In the genomic region with DNA sequence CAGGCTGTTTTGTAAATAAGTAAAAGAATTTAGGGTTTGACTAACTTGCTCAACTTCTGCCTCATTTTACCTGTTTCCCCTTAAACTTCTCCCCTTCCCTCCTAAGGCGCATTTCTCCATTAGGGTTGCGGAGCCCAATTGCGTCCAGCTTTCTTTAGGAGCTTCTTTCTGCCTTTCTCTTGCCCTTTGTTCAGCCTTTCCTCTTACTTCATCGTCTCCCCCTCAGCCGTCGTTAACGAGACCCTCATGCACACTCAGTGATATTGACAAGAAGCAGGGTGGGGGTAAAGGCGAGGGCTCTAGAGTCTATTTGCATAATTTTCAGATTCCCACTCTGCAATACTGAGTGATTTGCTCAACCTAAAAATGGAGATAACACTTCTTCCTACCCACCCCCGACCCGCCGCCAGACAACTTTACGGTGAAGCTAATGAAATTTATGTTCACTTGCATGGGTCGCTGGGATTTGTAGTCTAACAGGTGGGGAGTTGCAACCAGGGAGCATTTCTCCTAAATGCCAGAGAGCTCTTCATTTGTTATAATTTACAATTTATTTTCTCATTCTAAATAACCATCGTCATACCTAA, we compare ENCODE assay signal across 8 cellular contexts. TPM values are rescaled to one million over a fixed set of nuclear protein-coding genes. Genes with fewer than 3 reads are reported as not detected.
A peak's percentile ranks its signal among the peaks of the same experiment; 100 is the strongest.
DNase-seq lines count a peak whose midpoint lies in the region; ATAC-seq and TF ChIP-seq lines count a peak whose summit lies in the region.

No MANE protein-coding gene starts in this region.

- no peaks in the 10 kb centered on the region for H3K27me3 Mint-ChIP-seq in memory B cell

- H3K27ac ChIP-seq in heart right ventricle (peak overlapping the region; percentile 80 to 99 (median 94)), SU-DHL-6 (ENCODE audit: low read depth, low read length) (peak overlapping the region; percentile 96), mammary epithelial cell (ENCODE audit: insufficient read depth, low read depth, low read length) (peak overlapping the region; percentile 64), substantia nigra (ENCODE audit: low read depth, low read length, poor library complexity, severe bottlenecking) (peak overlapping the region; percentile 97)

- H4K20me1 ChIP-seq in SU-DHL-6 (ENCODE audit: low read depth, low read length) (no peaks in the 10 kb centered on the region), mammary epithelial cell (ENCODE audit: insufficient read depth, low read length) (no peaks in the 10 kb centered on the region)

- dilution Hi-C loops in mammary epithelial cell (cut with HindIII; ENCODE audit: low sequenced_read_pairs), result no loop called here

- H3K79me2 ChIP-seq in SU-DHL-6 (ENCODE audit: insufficient read depth, low read length), result no peaks in the 10 kb centered on the region
- H3K79me2 ChIP-seq in mammary epithelial cell (ENCODE audit: insufficient read depth, low read length), result peaks cover 42% of the 10 kb centered on the region

- intact Hi-C loops in heart right ventricle (cut with DNase I), result loop anchor here in 4 of 10 donors (1.0 to 10.0 kb wide), 9 partner anchors 39 to 552 kb away; a partner anchor contains a TSS
- intact Hi-C loops in left ventricle myocardium superior (cut with micrococcal nuclease), result no loop called here
- intact Hi-C loops in mammary epithelial cell (cut with micrococcal nuclease), result loop anchor here (10.0 kb wide), 1 partner anchor 542 kb away; no protein-coding TSS in a partner anchor

- WGBS in heart right ventricle, 2 donors, result 22 to 23% methylated on average over 14 of the region's 14 CpGs
- WGBS in mammary epithelial cell (ENCODE audit: low coverage, missing lambda C conversion rate), result 9% methylated on average over 14 of the region's 14 CpGs

- H3K36me3 Mint-ChIP-seq in memory B cell, result no peaks in the 10 kb centered on the region

- peak overlapping the region; percentile 78 for H3K4me2 ChIP-seq in SU-DHL-6 (ENCODE audit: low read depth, low read length, poor library complexity, severe bottlenecking)
- H3K4me2 ChIP-seq in mammary epithelial cell (ENCODE audit: insufficient read depth, low read depth, low read length), result peak overlapping the region; percentile 97

- H3K9ac ChIP-seq in SU-DHL-6 (ENCODE audit: low read length), result peak overlapping the region; percentile 71
- peak overlapping the region; percentile 73 for H3K9ac ChIP-seq in mammary epithelial cell (ENCODE audit: insufficient read depth, low read length)

- peak overlapping the region; percentile 94 for H2AFZ ChIP-seq in SU-DHL-6 (ENCODE audit: low read depth, low read length, severe bottlenecking)
- peak overlapping the region; percentile 94 for H2AFZ ChIP-seq in mammary epithelial cell (ENCODE audit: low read depth, low read length)

- in situ Hi-C loops in mammary epithelial cell (cut with MboI; ENCODE audit: low sequenced_read_pairs in 2 of 2), result loop anchor here (5.0 to 25.0 kb wide), 4 partner anchors 94 to 344 kb away; a partner anchor contains a TSS

- peaks cover 0 to 7% (median 0%) of the 10 kb centered on the region in 7 donors for H3K27me3 ChIP-seq in heart right ventricle
- no peaks in the 10 kb centered on the region for H3K27me3 ChIP-seq in SU-DHL-6 (ENCODE audit: low read length)
- H3K27me3 ChIP-seq in mammary epithelial cell (ENCODE audit: insufficient read depth, low read length), result no peaks in the 10 kb centered on the region

- H3K9me2 ChIP-seq in SU-DHL-6 (replicated peaks; ENCODE audit: insufficient read depth, low read length), result no peaks in the 10 kb centered on the region

- TF ChIP-seq CTCF in heart right ventricle (IDR thresholded peaks at IDR 0.05), result no peak
- no peak for TF ChIP-seq CTCF in SU-DHL-6 (IDR thresholded peaks at IDR 0.05; ENCODE audit: insufficient read depth, low read length, poor library complexity, severe bottlenecking)
- no peak for TF ChIP-seq CTCF in mammary epithelial cell (conservative IDR thresholded peaks at IDR 0.05 in 1 of 2, IDR thresholded peaks at IDR 0.05 in 1 of 2; ENCODE audit: extremely low read depth in 1 of 2, insufficient read depth in 1 of 2, low read depth in 1 of 2, low read length in 2 of 2)

- BruUV-seq in mammary epithelial cell (replicated peaks; lab: Mats Ljungman, UMichigan), result no TSS peak

- CTCF ChIA-PET in mammary epithelial cell (lab: Charles Lee; ENCODE audit: low non-redundant PET), result interaction anchor here (0.8 kb wide), 1 partner anchor 137 kb away, joined by 12 read pairs; no protein-coding TSS in a partner anchor

- H3K36me3 ChIP-seq in heart right ventricle (peaks cover 0 to 1% (median 0%) of the 10 kb centered on the region in 9 donors), SU-DHL-6 (ENCODE audit: low read length) (no peaks in the 10 kb centered on the region), mammary epithelial cell (ENCODE audit: insufficient read depth, low read length) (peaks cover 3% of the 10 kb centered on the region)

- ATAC-seq in heart right ventricle, result no peak
- no peak for ATAC-seq in left ventricle myocardium superior
- ATAC-seq in memory B cell (ENCODE audit: low read depth), result no peak
- no peak for ATAC-seq in GM21619 (IDR thresholded peaks at IDR 0.05; ENCODE audit: unreplicated experiment)

- no peaks in the 10 kb centered on the region for H3K9me3 Mint-ChIP-seq in memory B cell

- H3K27ac Mint-ChIP-seq in memory B cell, result peak overlapping the region; percentile 85

- peaks cover 3 to 43% (median 15%) of the 10 kb centered on the region in 9 donors for H3K4me1 ChIP-seq in heart right ventricle
- peaks cover 30% of the 10 kb centered on the region for H3K4me1 ChIP-seq in mammary epithelial cell (ENCODE audit: insufficient read depth, low read length)

- H3K4me1 Mint-ChIP-seq in memory B cell, result peaks cover 16% of the 10 kb centered on the region

- H3K4me3 ChIP-seq in heart right ventricle (peak overlapping the region; percentile 51 to 96 (median 83)), SU-DHL-6 (ENCODE audit: insufficient read depth, low read length, poor library complexity, severe bottlenecking) (peak overlapping the region; percentile 76), mammary epithelial cell (replicated peaks in 1 of 3; ENCODE audit: insufficient read depth in 1 of 3, low read depth in 2 of 3, low read length in 3 of 3) (peak overlapping the region; percentile 69 to 93 (median 86))

- H3K9me3 ChIP-seq in heart right ventricle (no peaks in the 10 kb centered on the region), SU-DHL-6 (ENCODE audit: insufficient read depth, low read length) (no peaks in the 10 kb centered on the region), mammary epithelial cell (replicated peaks; ENCODE audit: insufficient read depth, low read length) (no peaks in the 10 kb centered on the region)

- H3F3A ChIP-seq in SU-DHL-6 (ENCODE audit: insufficient read depth), result peaks cover 13% of the 10 kb centered on the region

- no peak for DNase-seq in heart right ventricle
- no peak for DNase-seq in left ventricle myocardium superior
- no peak for DNase-seq in mammary epithelial cell
- peak in 1 of 2 donors; percentile 11 for DNase-seq in memory B cell (ENCODE audit: low spot score in 2 of 2)
- DNase-seq in substantia nigra (lab: John Stamatoyannopoulos, UW), result peak in 1 of 49 donors; percentile 7
- DNase-seq in KG1 (lab: John Stamatoyannopoulos, UW), result no peak

- H3K4me3 Mint-ChIP-seq in memory B cell, result peak overlapping the region; percentile 90

RNA-seq across cellular contexts. Expression of a gene that starts 1.3 kb away (rescaled TPM):
- total RNA-seq in heart right ventricle (1 to 10 TPM in 9 of 10 donors, under 1 TPM in 1; 0.49 to 4.3 (median 1.7) TPM), left ventricle myocardium superior (2.8 TPM), mammary epithelial cell (10 to 100 TPM; 86.7 to 98.2 TPM)
- polyA plus RNA-seq in heart right ventricle (1 to 10 TPM; 2.3 to 2.8 TPM), mammary epithelial cell (73.1 TPM)
- polyA minus RNA-seq in mammary epithelial cell, result 68.2 TPM

Comparison
In these comparisons a context has a peak if more than half of its experiments do, and no peak if none do; other contexts are left out.
1. RNA of a gene that starts 1.3 kb away (total RNA-seq): 86.7 to 98.2 TPM in mammary epithelial cell; 2.8 TPM in left ventricle myocardium superior (single experiment) and 0.49 to 4.3 TPM in heart right ventricle; every median in the first group is over 10 times any median in the second.
2. Peak in every context shown above with its lines, with median percentiles within 50 percentile points of each other: H3K27ac ChIP-seq and H3K4me3 ChIP-seq.